In genomic region chr14:20498622-20499021, GRCh38 we compare ENCODE assay signal across 24 cellular contexts. TPM values are rescaled to one million over a fixed set of nuclear protein-coding genes. Genes with fewer than 3 reads are reported as not detected.
A peak's percentile ranks its signal among the peaks of the same experiment; 100 is the strongest.
DNase-seq lines count a peak whose midpoint lies in the region; ATAC-seq and TF ChIP-seq lines count a peak whose summit lies in the region.
"Had no signal": no experiment of that assay in that cellular context is flagged by ENCODE, and none has a peak within 500 bp of the region (broad histone marks: within the 10 kb centered on the region; RNA-seq: fewer than 3 reads in every experiment).

No MANE protein-coding gene starts in this region.

- peaks cover 30% of the 10 kb centered on the region for H3K4me1 Mint-ChIP-seq in activated CD4-positive, alpha-beta T cell treated with anti-CD3 and anti-CD28 coated beads for 36 hours
- H3K4me1 Mint-ChIP-seq in activated CD4-positive, alpha-beta T cell treated with anti-CD3 and anti-CD28 coated beads, Interleukin-2, amount 10 ng/mL, durations not matched to agents 7 days and 5 days: peaks cover 20% of the 10 kb centered on the region
- H3K4me1 Mint-ChIP-seq in stimulated activated effector memory CD8-positive, alpha-beta T cell treated with anti-CD3 and anti-CD28 coated beads, Interleukin-12 subunit alpha, Interleukin-12 subunit beta, amount 100 ng/mL, for 72 hours: peaks cover 20% of the 10 kb centered on the region

- H3K79me2 ChIP-seq in PC-3 (ENCODE audit: low read length): no peaks in the 10 kb centered on the region
- H3K79me2 ChIP-seq: hepatocyte had no signal

- no TSS peak for BruUV-seq in PC-3 (replicated peaks; lab: Mats Ljungman, UMichigan)

- H3K4me3 ChIP-seq in HUES6 (ENCODE audit: low read depth, low read length): no peak overlapping the region
- H3K4me3 ChIP-seq in PC-3 (ENCODE audit: low read length): no peak overlapping the region
- H3K4me3 ChIP-seq in neuron (ENCODE audit: low read length): no peak overlapping the region
- H3K4me3 ChIP-seq: hepatocyte, SK-N-MC, smooth muscle cell, testis had no signal

- H3K27ac ChIP-seq in HUES6 (ENCODE audit: low read depth, low read length): peak overlapping the region; percentile 74; the same call in 1 of the 2 replicates
- peak overlapping the region; percentile 16; the same call in 1 of the 2 replicates for H3K27ac ChIP-seq in PC-3 (ENCODE audit: low read length)
- H3K27ac ChIP-seq: C4-2B, hepatocyte, SK-N-MC, testis had no signal

- H3K27ac Mint-ChIP-seq in activated CD4-positive, alpha-beta T cell treated with anti-CD3 and anti-CD28 coated beads for 36 hours: peak overlapping the region; percentile 18
- H3K27ac Mint-ChIP-seq in activated CD4-positive, alpha-beta T cell treated with anti-CD3 and anti-CD28 coated beads, Interleukin-2, amount 10 ng/mL, durations not matched to agents 7 days and 5 days: no peak overlapping the region
- H3K27ac Mint-ChIP-seq in stimulated activated effector memory CD8-positive, alpha-beta T cell treated with anti-CD3 and anti-CD28 coated beads, Interleukin-12 subunit alpha, Interleukin-12 subunit beta, amount 100 ng/mL, for 72 hours: no peak overlapping the region
- H3K27ac Mint-ChIP-seq: natural killer cell treated with Interleukin-12 subunit alpha and Interleukin-12 subunit beta and Interleukin-15 and Interleukin-18, amount 100 ng/mL, for 72 hours had no signal

- no peaks in the 10 kb centered on the region for H3K36me3 Mint-ChIP-seq in activated CD4-positive, alpha-beta T cell treated with anti-CD3 and anti-CD28 coated beads for 36 hours (ENCODE audit: low read depth)
- H3K36me3 Mint-ChIP-seq in activated CD4-positive, alpha-beta T cell treated with anti-CD3 and anti-CD28 coated beads, Interleukin-2, amount 10 ng/mL, durations not matched to agents 7 days and 5 days (ENCODE audit: low read depth): no peaks in the 10 kb centered on the region
- no peaks in the 10 kb centered on the region for H3K36me3 Mint-ChIP-seq in stimulated activated effector memory CD8-positive, alpha-beta T cell treated with anti-CD3 and anti-CD28 coated beads, Interleukin-12 subunit alpha, Interleukin-12 subunit beta, amount 100 ng/mL, for 72 hours
- H3K36me3 Mint-ChIP-seq: natural killer cell treated with Interleukin-12 subunit alpha and Interleukin-12 subunit beta and Interleukin-15 and Interleukin-18, amount 100 ng/mL, for 72 hours had no signal

- CTCF ChIA-PET in activated CD4-positive, alpha-beta T cell treated with anti-CD3 and anti-CD28 coated beads for 36 hours (lab: Charles Lee): interaction anchor here (0.9 kb wide), 1 partner anchor 25 kb away, joined by 3 read pairs; no protein-coding TSS in a partner anchor
- CTCF ChIA-PET in activated CD4-positive, alpha-beta T cell treated with anti-CD3 and anti-CD28 coated beads, Interleukin-2, amount 10 ng/mL, durations not matched to agents 7 days and 5 days (lab: Charles Lee): no interaction called here
- CTCF ChIA-PET in PC-3 (lab: Charles Lee): no interaction called here

- H3K9me3 ChIP-seq in HUES6 (ENCODE audit: control insufficient read depth, insufficient read depth, low read depth, low read length) (peaks cover 7% of the 10 kb centered on the region; the same call in 1 of the 2 replicates), PC-3 (ENCODE audit: low read length) (no peaks in the 10 kb centered on the region), neuron (ENCODE audit: low read length) (no peaks in the 10 kb centered on the region)
- H3K9me3 ChIP-seq: testis had no signal

- no peak for ATAC-seq in activated CD4-positive, alpha-beta T cell treated with anti-CD3 and anti-CD28 coated beads for 36 hours
- ATAC-seq in PC-3: no peak
- ATAC-seq in stimulated activated effector memory CD8-positive, alpha-beta T cell treated with anti-CD3 and anti-CD28 coated beads, Interleukin-12 subunit alpha, Interleukin-12 subunit beta, amount 100 ng/mL, for 72 hours: no peak
- ATAC-seq: natural killer cell treated with Interleukin-12 subunit alpha and Interleukin-12 subunit beta and Interleukin-15 and Interleukin-18, amount 100 ng/mL, for 72 hours had no signal

- H3K4me2 ChIP-seq in PC-3 (ENCODE audit: low read length): peak overlapping the region; percentile 45
- H3K4me2 ChIP-seq: hepatocyte, smooth muscle cell had no signal

- intact Hi-C loops in activated CD4-positive, alpha-beta T cell treated with anti-CD3 and anti-CD28 coated beads for 36 hours (cut with DNase I, micrococcal nuclease): no loop called here
- intact Hi-C loops in PC-3 (cut with micrococcal nuclease): no loop called here

- H2AFZ ChIP-seq in PC-3 (ENCODE audit: low read length): peak overlapping the region; percentile 15; the same call in 1 of the 2 replicates
- H2AFZ ChIP-seq in neuron (ENCODE audit: low read depth, low read length): peak overlapping the region; percentile 19
- H2AFZ ChIP-seq: hepatocyte had no signal

- H3K27me3 ChIP-seq in HUES6 (ENCODE audit: control insufficient read depth, insufficient read depth, low read length) (no peaks in the 10 kb centered on the region), PC-3 (ENCODE audit: low read length) (no peaks in the 10 kb centered on the region), neuron (ENCODE audit: insufficient read depth, low read length) (no peaks in the 10 kb centered on the region)
- H3K27me3 ChIP-seq: hepatocyte, testis had no signal

- H3K27me3 Mint-ChIP-seq in activated CD4-positive, alpha-beta T cell treated with anti-CD3 and anti-CD28 coated beads for 36 hours: no peaks in the 10 kb centered on the region
- H3K27me3 Mint-ChIP-seq in activated CD4-positive, alpha-beta T cell treated with anti-CD3 and anti-CD28 coated beads, Interleukin-2, amount 10 ng/mL, durations not matched to agents 7 days and 5 days: peaks cover 1% of the 10 kb centered on the region

- TF ChIP-seq CTCF in PC-3 (conservative IDR thresholded peaks at IDR 0.05; ENCODE audit: low read depth, low read length): no peak

- no peaks in the 10 kb centered on the region for H3K36me3 ChIP-seq in HUES6 (ENCODE audit: control insufficient read depth, insufficient read depth, low read length)
- no peaks in the 10 kb centered on the region for H3K36me3 ChIP-seq in PC-3 (ENCODE audit: low read depth, low read length)
- H3K36me3 ChIP-seq in neuron (ENCODE audit: insufficient read depth, low read length): no peaks in the 10 kb centered on the region

- H3K9ac ChIP-seq in HUES6 (ENCODE audit: low read length): peak overlapping the region; percentile 49
- H3K9ac ChIP-seq in PC-3 (ENCODE audit: low read length): no peak overlapping the region

- H3K9me3 Mint-ChIP-seq in activated CD4-positive, alpha-beta T cell treated with anti-CD3 and anti-CD28 coated beads for 36 hours (ENCODE audit: low read depth): no peaks in the 10 kb centered on the region
- peaks cover 2% of the 10 kb centered on the region for H3K9me3 Mint-ChIP-seq in activated CD4-positive, alpha-beta T cell treated with anti-CD3 and anti-CD28 coated beads, Interleukin-2, amount 10 ng/mL, durations not matched to agents 7 days and 5 days
- H3K9me3 Mint-ChIP-seq in stimulated activated effector memory CD8-positive, alpha-beta T cell treated with anti-CD3 and anti-CD28 coated beads, Interleukin-12 subunit alpha, Interleukin-12 subunit beta, amount 100 ng/mL, for 72 hours: no peaks in the 10 kb centered on the region
- H3K9me3 Mint-ChIP-seq: natural killer cell treated with Interleukin-12 subunit alpha and Interleukin-12 subunit beta and Interleukin-15 and Interleukin-18, amount 100 ng/mL, for 72 hours had no signal

- no peaks in the 10 kb centered on the region for H3F3A ChIP-seq in PC-3 (ENCODE audit: low read length, unreplicated experiment)

- in situ Hi-C loops in ACHN (cut with HindIII; ENCODE audit: low pct_ligation_motif_present, low pct_unique_long_range_greater_than_20kb, low sequenced_read_pairs): no loop called here

- no peaks in the 10 kb centered on the region for H4K20me1 ChIP-seq in PC-3 (ENCODE audit: low read length)

- no peak overlapping the region for H3K4me3 Mint-ChIP-seq in activated CD4-positive, alpha-beta T cell treated with anti-CD3 and anti-CD28 coated beads for 36 hours
- H3K4me3 Mint-ChIP-seq in activated CD4-positive, alpha-beta T cell treated with anti-CD3 and anti-CD28 coated beads, Interleukin-2, amount 10 ng/mL, durations not matched to agents 7 days and 5 days: no peak overlapping the region
- H3K4me3 Mint-ChIP-seq in stimulated activated effector memory CD8-positive, alpha-beta T cell treated with anti-CD3 and anti-CD28 coated beads, Interleukin-12 subunit alpha, Interleukin-12 subunit beta, amount 100 ng/mL, for 72 hours: no peak overlapping the region
- H3K4me3 Mint-ChIP-seq: natural killer cell treated with Interleukin-12 subunit alpha and Interleukin-12 subunit beta and Interleukin-15 and Interleukin-18, amount 100 ng/mL, for 72 hours had no signal

- H3K9me2 ChIP-seq in PC-3 (replicated peaks; ENCODE audit: low read length): no peaks in the 10 kb centered on the region

- POLR2A ChIA-PET in activated CD4-positive, alpha-beta T cell treated with anti-CD3 and anti-CD28 coated beads for 36 hours (lab: Charles Lee): no interaction called here
- POLR2A ChIA-PET in activated CD4-positive, alpha-beta T cell treated with anti-CD3 and anti-CD28 coated beads, Interleukin-2, amount 10 ng/mL, durations not matched to agents 7 days and 5 days (lab: Charles Lee): no interaction called here
- POLR2A ChIA-PET in PC-3 (lab: Charles Lee; ENCODE audit: unreplicated experiment): no interaction called here

- H3K4me1 ChIP-seq in HUES6 (ENCODE audit: control insufficient read depth, insufficient read depth, low read length): peaks cover 45% of the 10 kb centered on the region
- H3K4me1 ChIP-seq in PC-3 (ENCODE audit: insufficient read depth, low read length): peaks cover 45% of the 10 kb centered on the region
- peaks cover 3% of the 10 kb centered on the region for H3K4me1 ChIP-seq in neuron (ENCODE audit: insufficient read depth, low read length)
- H3K4me1 ChIP-seq: testis had no signal

- DNase-seq in activated CD4-positive, alpha-beta T cell treated with anti-CD3 and anti-CD28 coated beads for 36 hours: no peak
- DNase-seq in activated CD4-positive, alpha-beta T cell treated with anti-CD3 and anti-CD28 coated beads, Interleukin-2, amount 10 ng/mL, durations not matched to agents 7 days and 5 days: no peak
- DNase-seq in PC-3 (no peak), ACHN (no peak), NCI-H1417 treated with DMSO at 0.1 percent for 48 hours (lab: John Stamatoyannopoulos, UW) (no peak)
- DNase-seq in stimulated activated effector memory CD8-positive, alpha-beta T cell treated with anti-CD3 and anti-CD28 coated beads, Interleukin-12 subunit alpha, Interleukin-12 subunit beta, amount 100 ng/mL, for 72 hours (ENCODE audit: low spot score in 2 of 2): no peak
- DNase-seq: activated CD4-positive, alpha-beta T cell treated with anti-CD3 and anti-CD28 coated beads for 48 hours; mesenchymal stem cell; NCI-H187 treated with DMSO at 0.1 percent for 48 hours; NCI-H446 treated with DMSO at 0.1 percent for 48 hours; posterior cingulate gyrus; stimulated activated CD4-positive, alpha-beta T cell treated with anti-CD3 and anti-CD28 coated beads, Interleukin-4, amount 100 ng/mL, for 24 hours; T1000; testis had no signal

RNA-seq across cellular contexts. Expression of gene RNASE10, which starts 6.7 kb away (rescaled TPM):
- under 1 TPM; 0.16 to 0.56 TPM for total RNA-seq in activated CD4-positive, alpha-beta T cell treated with anti-CD3 and anti-CD28 coated beads for 36 hours
- total RNA-seq in activated CD4-positive, alpha-beta T cell treated with anti-CD3 and anti-CD28 coated beads, Interleukin-2, amount 10 ng/mL, durations not matched to agents 7 days and 5 days: under 1 TPM; 0.23 to 0.40 TPM
- total RNA-seq in PC-3 (2014; rRNA removed): not detected in 2 replicates
- total RNA-seq: A172, hepatocyte, HT1080, M059J, smooth muscle cell, testis had no signal

RNA-seq across cellular contexts. Expression of gene PNP, which starts 29.4 kb away (rescaled TPM):
- 100 to 1,000 TPM; 160 to 164 TPM for total RNA-seq in activated CD4-positive, alpha-beta T cell treated with anti-CD3 and anti-CD28 coated beads for 36 hours
- 100 to 1,000 TPM; 178 to 183 TPM for total RNA-seq in activated CD4-positive, alpha-beta T cell treated with anti-CD3 and anti-CD28 coated beads, Interleukin-2, amount 10 ng/mL, durations not matched to agents 7 days and 5 days
- total RNA-seq in PC-3 (2014; rRNA removed): 108 and 118 TPM in 2 replicates

RNA-seq across cellular contexts. Expression of gene PIP4P1, which starts 37.4 kb away (rescaled TPM):
- total RNA-seq in activated CD4-positive, alpha-beta T cell treated with anti-CD3 and anti-CD28 coated beads for 36 hours: 10 to 100 TPM; 24.2 to 24.7 TPM
- total RNA-seq in activated CD4-positive, alpha-beta T cell treated with anti-CD3 and anti-CD28 coated beads, Interleukin-2, amount 10 ng/mL, durations not matched to agents 7 days and 5 days: 10 to 100 TPM; 33.9 to 40.8 TPM
- 32.9 and 35.2 TPM in 2 replicates for total RNA-seq in PC-3 (2014; rRNA removed)

RNA-seq across cellular contexts. Expression of gene APEX1, which starts 43.6 kb away (rescaled TPM):
- 100 to 1,000 TPM; 216 to 257 TPM for total RNA-seq in activated CD4-positive, alpha-beta T cell treated with anti-CD3 and anti-CD28 coated beads for 36 hours
- 100 to 1,000 TPM; 131 to 144 TPM for total RNA-seq in activated CD4-positive, alpha-beta T cell treated with anti-CD3 and anti-CD28 coated beads, Interleukin-2, amount 10 ng/mL, durations not matched to agents 7 days and 5 days
- 147 and 189 TPM in 2 replicates for total RNA-seq in PC-3 (2014; rRNA removed)

RNA-seq across cellular contexts. Expression of gene OSGEP, which starts 44.0 kb away (rescaled TPM):
- total RNA-seq in activated CD4-positive, alpha-beta T cell treated with anti-CD3 and anti-CD28 coated beads for 36 hours: 10 to 100 TPM; 46.2 to 47.5 TPM
- total RNA-seq in activated CD4-positive, alpha-beta T cell treated with anti-CD3 and anti-CD28 coated beads, Interleukin-2, amount 10 ng/mL, durations not matched to agents 7 days and 5 days: 10 to 100 TPM; 58.5 to 59.8 TPM
- 57.7 and 64.1 TPM in 2 replicates for total RNA-seq in PC-3 (2014; rRNA removed)
